Comparison of ENCODE assay signal across 27 cellular contexts in the genomic region with DNA sequence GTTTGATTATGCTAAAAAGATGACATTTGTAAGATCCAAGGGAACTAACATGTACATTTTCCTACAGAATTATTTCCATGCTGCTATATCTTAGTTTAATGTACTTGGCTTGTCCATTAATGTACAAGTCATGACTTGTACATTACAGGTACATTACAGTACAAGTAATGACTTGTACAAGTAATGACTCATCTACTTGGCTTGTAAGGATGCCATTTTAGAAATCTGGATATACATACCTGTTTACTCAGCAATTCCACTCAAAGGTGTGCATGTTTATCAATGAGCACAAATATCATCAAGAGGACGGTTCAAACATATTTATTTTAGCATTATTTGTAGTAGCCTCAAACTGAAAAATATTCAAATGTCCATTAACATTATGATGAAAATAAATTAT.
"Had no signal": no experiment of that assay in that cellular context is flagged by ENCODE, and none has a peak within 500 bp of the region (broad histone marks: within the 10 kb centered on the region; RNA-seq: fewer than 3 reads in every experiment).

No MANE protein-coding gene starts in this region.

- H3K27me3 ChIP-seq: body of pancreas, esophagus muscularis mucosa, gastrocnemius medialis, neutrophil, pancreas, thyroid gland, upper lobe of right lung had no signal

- H3K9me3 ChIP-seq: body of pancreas, esophagus muscularis mucosa, gastrocnemius medialis, neutrophil, pancreas, psoas muscle, thyroid gland, upper lobe of right lung had no signal

- H3K4me3 ChIP-seq: body of pancreas, esophagus muscularis mucosa, gastrocnemius medialis, pancreas, psoas muscle, skin epidermis, thyroid gland, upper lobe of right lung had no signal

- DNase-seq: activated CD4-positive, alpha-beta T cell treated with anti-CD3 and anti-CD28 coated beads, Interleukin-2, amount 10 ng/mL, durations not matched to agents 7 days and 5 days; activated CD8-positive, alpha-beta memory T cell treated with anti-CD3 and anti-CD28 coated beads, Interleukin-2, amount 10 ng/mL, durations not matched to agents 7 days and 5 days; activated CD8-positive, alpha-beta T cell treated with anti-CD3 and anti-CD28 coated beads for 36 hours; activated gamma-delta T cell treated with Interleukin-2 at 50 U/mL for 16 hours; activated T-cell treated with anti-CD3 and anti-CD28 coated beads for 4 hours; anterior cingulate cortex; body of pancreas; central memory CD4-positive, alpha-beta T cell; dermis blood vessel endothelial cell; effector CD8-positive, alpha-beta T cell; gastrocnemius medialis; head of caudate nucleus; left colon; mesenchymal stem cell; pancreas; psoas muscle; right cardiac atrium; stimulated activated CD4-positive, alpha-beta T cell treated with anti-CD3 and anti-CD28 coated beads, Interleukin-1b, Interleukin-23, amount 100 ng/mL, for 48 hours; substantia nigra; thyroid gland; upper lobe of right lung had no signal

- H3K4me1 ChIP-seq: body of pancreas, esophagus muscularis mucosa, gastrocnemius medialis, pancreas, psoas muscle, thyroid gland, upper lobe of right lung had no signal

- FAIRE-seq: islet of Langerhans, pancreas had no signal

- H3K36me3 ChIP-seq: esophagus muscularis mucosa, gastrocnemius medialis, neutrophil, pancreas, thyroid gland, upper lobe of right lung had no signal

- H3K27ac ChIP-seq: body of pancreas, esophagus muscularis mucosa, gastrocnemius medialis, neutrophil, pancreas, psoas muscle, skin epidermis, thyroid gland, upper lobe of right lung, VCaP had no signal

- ATAC-seq: activated CD4-positive, CD25-positive, alpha-beta regulatory T cell treated with anti-CD3 and anti-CD28 coated beads, Interleukin-2, amount 50 U/mL, for 24 hours; activated CD8-positive, alpha-beta memory T cell treated with anti-CD3 and anti-CD28 coated beads, Interleukin-2, amount 10 ng/mL, durations not matched to agents 7 days and 5 days; activated CD8-positive, alpha-beta T cell treated with anti-CD3 and anti-CD28 coated beads for 36 hours; body of pancreas; gastrocnemius medialis; left colon; pancreas; psoas muscle; right cardiac atrium; upper lobe of right lung had no signal
